In the genomic region with DNA sequence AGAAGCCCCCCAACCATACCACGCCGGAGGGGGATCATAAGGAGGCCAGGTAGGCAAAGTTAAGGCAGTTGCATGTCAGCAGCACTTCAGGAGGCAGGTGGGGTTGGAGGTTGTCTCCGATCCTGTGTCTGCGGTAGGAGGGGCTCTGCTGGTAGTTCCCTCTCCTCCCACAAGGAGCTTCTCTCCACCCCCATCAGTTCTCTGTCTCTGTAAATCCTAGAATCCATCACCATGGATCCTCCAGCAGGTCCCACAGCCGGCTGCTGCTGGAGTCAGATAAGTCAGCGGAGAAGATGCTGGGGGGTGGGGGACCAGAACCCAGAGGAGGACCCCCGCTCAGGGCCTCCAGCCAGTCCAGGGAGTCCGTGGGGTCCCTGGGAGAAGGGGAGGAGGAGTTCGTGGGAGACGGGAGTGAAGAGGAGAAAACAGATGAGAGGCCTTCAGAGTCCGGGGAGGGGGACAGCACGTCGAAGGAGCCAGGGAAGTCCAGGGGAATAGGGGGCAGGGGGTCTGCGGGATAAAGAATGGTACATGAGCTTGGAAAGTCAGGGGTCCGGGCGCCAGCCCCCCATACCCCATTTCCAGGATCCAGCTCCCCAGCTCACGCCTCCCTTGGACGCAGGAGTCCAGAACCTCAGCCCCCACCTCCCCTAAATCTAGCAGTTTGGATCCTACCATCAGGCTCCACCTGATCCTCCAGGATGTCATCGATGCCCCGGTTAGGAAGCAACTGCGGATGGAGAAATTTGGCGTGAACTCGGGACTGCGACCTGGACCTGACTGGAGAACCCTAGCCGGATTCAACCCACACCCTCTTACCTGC, we compare ENCODE assay signal across 6 cellular contexts. TPM values are rescaled to one million over a fixed set of nuclear protein-coding genes. Genes with fewer than 3 reads are reported as not detected.
DNase-seq lines count a peak whose midpoint lies in the region; ATAC-seq and TF ChIP-seq lines count a peak whose summit lies in the region.

No MANE protein-coding gene starts in this region.

- no peaks in the 10 kb centered on the region for H3K27me3 ChIP-seq in BLaER1 treated with 17β-estradiol and CSF1 and Interleukin-3, amounts not matched to agents 10 nM and 100 nM
- no peaks in the 10 kb centered on the region for H3K27me3 ChIP-seq in MG63

- H3K4me1 ChIP-seq in BLaER1 treated with 17β-estradiol and CSF1 and Interleukin-3, amounts not matched to agents 10 nM and 100 nM: peaks cover 23 to 34% (median 27%) of the 10 kb centered on the region in 10 experiments

- DNase-seq in MG63: no peak
- DNase-seq in epithelial cell of proximal tubule (ENCODE audit: low read depth): no peak
- no peak for DNase-seq in activated CD4-positive, CD25-positive, alpha-beta regulatory T cell treated with anti-CD3 and anti-CD28 coated beads, Interleukin-2, amount 50 U/mL, for 72 hours
- DNase-seq in NCI-H187 treated with DMSO at 0.1 percent for 48 hours (lab: John Stamatoyannopoulos, UW): no peak

- H4K20me1 ChIP-seq in BLaER1 treated with 17β-estradiol and CSF1 and Interleukin-3, amounts not matched to agents 10 nM and 100 nM: no peaks in the 10 kb centered on the region

- TF ChIP-seq CTCF in epithelial cell of proximal tubule (conservative IDR thresholded peaks at IDR 0.05; ENCODE audit: low read depth, low read length): peak; percentile 30

- H3K4me2 ChIP-seq in BLaER1 treated with 17β-estradiol and CSF1 and Interleukin-3, amounts not matched to agents 10 nM and 100 nM: peak overlapping the region; percentile 84 to 100 (median 97)

- ATAC-seq in stimulated activated memory B cell treated with anti-CD40 and anti-IgM and Interleukin-4, amounts not matched to agents 10 μg/mL and 1 μg/mL and 100 μg/mL, for 72 hours: no peak

- peak overlapping the region; percentile 69 to 90 (median 84) for H3K4me3 ChIP-seq in BLaER1 treated with 17β-estradiol and CSF1 and Interleukin-3, amounts not matched to agents 10 nM and 100 nM
- H3K4me3 ChIP-seq in MG63 (peak overlapping the region; percentile 64), epithelial cell of proximal tubule (ENCODE audit: low read depth, low read length) (peak overlapping the region; percentile 83)

- H3K27ac Mint-ChIP-seq in stimulated activated memory B cell treated with anti-CD40 and anti-IgM and Interleukin-4, amounts not matched to agents 10 μg/mL and 1 μg/mL and 100 μg/mL, for 72 hours: peak overlapping the region; percentile 1

- H3K9ac ChIP-seq in BLaER1 treated with 17β-estradiol and CSF1 and Interleukin-3, amounts not matched to agents 10 nM and 100 nM: peak overlapping the region; percentile 72 to 86 (median 79)

- H3K9me3 Mint-ChIP-seq in stimulated activated memory B cell treated with anti-CD40 and anti-IgM and Interleukin-4, amounts not matched to agents 10 μg/mL and 1 μg/mL and 100 μg/mL, for 72 hours: peaks cover 3% of the 10 kb centered on the region

- H3K9me3 ChIP-seq in BLaER1 treated with 17β-estradiol and CSF1 and Interleukin-3, amounts not matched to agents 10 nM and 100 nM (replicated peaks in 1 of 11): 0 out of 22 replicates have a peak, but pooled peaks cover 0 to 3% (median 0%) of the 10 kb centered on the region in 11 experiments
- H3K9me3 ChIP-seq in MG63: no peaks in the 10 kb centered on the region

- peak overlapping the region in 9 of 11 experiments; percentile 46 to 71 (median 60); a peak in 18 of 22 replicates for H3K27ac ChIP-seq in BLaER1 treated with 17β-estradiol and CSF1 and Interleukin-3, amounts not matched to agents 10 nM and 100 nM

- no peaks in the 10 kb centered on the region for H3K27me3 Mint-ChIP-seq in stimulated activated memory B cell treated with anti-CD40 and anti-IgM and Interleukin-4, amounts not matched to agents 10 μg/mL and 1 μg/mL and 100 μg/mL, for 72 hours

- H3K36me3 Mint-ChIP-seq in stimulated activated memory B cell treated with anti-CD40 and anti-IgM and Interleukin-4, amounts not matched to agents 10 μg/mL and 1 μg/mL and 100 μg/mL, for 72 hours: no peaks in the 10 kb centered on the region

- peak overlapping the region; percentile 70 for H3K4me3 Mint-ChIP-seq in stimulated activated memory B cell treated with anti-CD40 and anti-IgM and Interleukin-4, amounts not matched to agents 10 μg/mL and 1 μg/mL and 100 μg/mL, for 72 hours

- H3K36me3 ChIP-seq in BLaER1 treated with 17β-estradiol and CSF1 and Interleukin-3, amounts not matched to agents 10 nM and 100 nM: no peaks in the 10 kb centered on the region; a peak in 1 of 22 replicates
- H3K36me3 ChIP-seq in MG63: no peaks in the 10 kb centered on the region

- H3K4me1 Mint-ChIP-seq in stimulated activated memory B cell treated with anti-CD40 and anti-IgM and Interleukin-4, amounts not matched to agents 10 μg/mL and 1 μg/mL and 100 μg/mL, for 72 hours: peaks cover 22% of the 10 kb centered on the region

RNA-seq across cellular contexts. Expression of gene MAMSTR, which starts 6.3 kb away (rescaled TPM):
- total RNA-seq in MG63 (2014; rRNA removed; shearing (Covaris generic); ENCODE audit: low replicate concordance): 0.79 TPM in 1 of 2 replicates, not detected in the other
- 0.72 and 1.5 TPM in 2 replicates for total RNA-seq in epithelial cell of proximal tubule

RNA-seq across cellular contexts. Expression of gene FUT2, which starts 17.5 kb away (rescaled TPM):
- not detected in 2 replicates for total RNA-seq in MG63 (2014; rRNA removed; shearing (Covaris generic); ENCODE audit: low replicate concordance)
- 0.52 and 0.58 TPM in 2 replicates for total RNA-seq in epithelial cell of proximal tubule

RNA-seq across cellular contexts. Expression of gene RASIP1, which starts 27.2 kb away (rescaled TPM):
- 0.72 TPM in 1 of 2 replicates, not detected in the other for total RNA-seq in MG63 (2014; rRNA removed; shearing (Covaris generic); ENCODE audit: low replicate concordance)
- 3.5 and 6.9 TPM in 2 replicates for total RNA-seq in epithelial cell of proximal tubule

RNA-seq across cellular contexts. Expression of gene IZUMO1, which starts 33.5 kb away (rescaled TPM):
- not detected in 2 replicates for total RNA-seq in MG63 (2014; rRNA removed; shearing (Covaris generic); ENCODE audit: low replicate concordance)
- total RNA-seq in epithelial cell of proximal tubule: not detected in 2 replicates

RNA-seq across cellular contexts. Expression of gene FUT1, which starts 39.2 kb away (rescaled TPM):
- 0.07 and 0.16 TPM in 2 replicates for total RNA-seq in MG63 (2014; rRNA removed; shearing (Covaris generic); ENCODE audit: low replicate concordance)
- 2.9 and 3.0 TPM in 2 replicates for total RNA-seq in epithelial cell of proximal tubule
